In the genomic region with DNA sequence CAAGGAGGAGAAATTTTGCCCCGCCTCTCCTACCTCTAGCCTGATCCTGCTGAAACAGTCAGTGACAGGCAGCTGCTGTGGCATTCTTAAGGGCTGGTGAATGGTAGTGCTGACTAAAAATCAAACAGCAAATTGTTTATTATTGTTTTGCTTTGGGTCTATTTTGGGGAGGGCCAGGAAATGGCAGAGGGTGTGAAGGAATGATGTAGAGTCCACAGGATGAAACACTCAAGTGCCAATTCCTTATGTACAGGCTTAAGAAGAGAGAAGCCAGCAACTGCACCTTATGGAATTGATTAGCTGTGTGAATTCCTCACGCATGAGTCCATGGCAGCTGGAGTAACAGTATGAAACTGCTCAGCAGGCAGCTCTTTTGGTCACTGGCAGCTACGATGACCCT, we compare ENCODE assay signal across 11 cellular contexts. TPM values are rescaled to one million over a fixed set of nuclear protein-coding genes. Genes with fewer than 3 reads are reported as not detected.
DNase-seq lines count a peak whose midpoint lies in the region; ATAC-seq and TF ChIP-seq lines count a peak whose summit lies in the region.
"Had no signal": no experiment of that assay in that cellular context is flagged by ENCODE, and none has a peak within 500 bp of the region (broad histone marks: within the 10 kb centered on the region; RNA-seq: fewer than 3 reads in every experiment).

No MANE protein-coding gene starts in this region.

- no peak overlapping the region for H3K4me2 ChIP-seq in hepatocyte

- H3K4me1 ChIP-seq in cardiac muscle cell (ENCODE audit: low read depth) (no peaks in the 10 kb centered on the region), adipocyte (ENCODE audit: control insufficient read depth, insufficient read depth, low read length) (peaks cover 11% of the 10 kb centered on the region), foreskin keratinocyte (peaks cover 45% of the 10 kb centered on the region), hepatocyte (ENCODE audit: insufficient read depth) (no peaks in the 10 kb centered on the region)
- H3K4me1 ChIP-seq: spleen had no signal

- no peaks in the 10 kb centered on the region for H4K20me1 ChIP-seq in hepatocyte (ENCODE audit: insufficient read depth, poor library complexity, severe bottlenecking)

- ATAC-seq in foreskin keratinocyte, result peak; percentile 86
- ATAC-seq in HG02973 (IDR thresholded peaks at IDR 0.05; ENCODE audit: unreplicated experiment), result no peak

- peak overlapping the region; percentile 6 for H3K9ac ChIP-seq in adipocyte (ENCODE audit: low read length)

- H3K4me3 ChIP-seq in cardiac muscle cell (no peak overlapping the region), adipocyte (ENCODE audit: low read length) (peak overlapping the region; percentile 56), hepatocyte (no peak overlapping the region)
- H3K4me3 ChIP-seq: spleen had no signal

- no peaks in the 10 kb centered on the region for H3K79me2 ChIP-seq in hepatocyte

- DNase-seq in cardiac muscle cell (ENCODE audit: low read depth in 1 of 2, low spot score in 1 of 2) (peak; percentile 7 to 72), cardiac septum (ENCODE audit: low spot score) (no peak), adipocyte (ENCODE audit: low read depth) (peak; percentile 96), foreskin keratinocyte (peak in 1 of 2 donors; percentile 64), NCI-H2196 (lab: John Stamatoyannopoulos, UW; ENCODE audit: unreplicated experiment) (no peak), NOMO-1 treated with dmso at 0.1 percent for 144 hours (lab: John Stamatoyannopoulos, UW; ENCODE audit: unreplicated experiment) (no peak), hepatocyte (ENCODE audit: low spot score) (no peak)
- DNase-seq: naive B cell, NCI-H345, spleen had no signal

- no peaks in the 10 kb centered on the region for H3K27me3 ChIP-seq in cardiac muscle cell
- H3K27me3 ChIP-seq in adipocyte (replicated peaks; ENCODE audit: control insufficient read depth, insufficient read depth, low read length), result no peaks in the 10 kb centered on the region
- no peaks in the 10 kb centered on the region for H3K27me3 ChIP-seq in foreskin keratinocyte
- no peaks in the 10 kb centered on the region for H3K27me3 ChIP-seq in hepatocyte
- H3K27me3 ChIP-seq: spleen had no signal

- no peak overlapping the region for H3K27ac ChIP-seq in cardiac muscle cell
- H3K27ac ChIP-seq in foreskin keratinocyte, result no peak overlapping the region
- H3K27ac ChIP-seq in hepatocyte, result no peak overlapping the region
- H3K27ac ChIP-seq: spleen had no signal

- intact Hi-C loops in cardiac septum (cut with DNase I), result no loop called here

- H3K36me3 ChIP-seq in cardiac muscle cell, result no peaks in the 10 kb centered on the region
- H3K36me3 ChIP-seq in adipocyte (ENCODE audit: control insufficient read depth, insufficient read depth, low read length, severe bottlenecking), result no peaks in the 10 kb centered on the region
- H3K36me3 ChIP-seq in hepatocyte (replicated peaks; ENCODE audit: insufficient read depth, low read depth), result no peaks in the 10 kb centered on the region
- H3K36me3 ChIP-seq: spleen had no signal

- TF ChIP-seq CTCF in cardiac muscle cell (IDR thresholded peaks at IDR 0.05; ENCODE audit: low read depth, low read length), result no peak
- TF ChIP-seq CTCF in foreskin keratinocyte (conservative IDR thresholded peaks at IDR 0.05), result no peak
- no peak for TF ChIP-seq CTCF in hepatocyte (IDR thresholded peaks at IDR 0.05; ENCODE audit: poor library complexity)

- H3K9me3 ChIP-seq in cardiac muscle cell (ENCODE audit: low read depth) (no peaks in the 10 kb centered on the region), adipocyte (ENCODE audit: control insufficient read depth, low read length) (no peaks in the 10 kb centered on the region), hepatocyte (ENCODE audit: low read depth) (no peaks in the 10 kb centered on the region)
- H3K9me3 ChIP-seq: spleen had no signal

- H2AFZ ChIP-seq in hepatocyte, result no peak overlapping the region

- H3K9me2 ChIP-seq in hepatocyte (replicated peaks; ENCODE audit: insufficient read depth), result no peaks in the 10 kb centered on the region

- WGBS in hepatocyte (ENCODE audit: low lambda C conversion rate, missing lambda C conversion rate), result 56% methylated on average over 3 of the region's 3 CpGs

RNA-seq across cellular contexts. Expression of a gene that starts 39.7 kb away (rescaled TPM):
- total RNA-seq in cardiac muscle cell (3.5 and 4.3 TPM in 2 replicates), cardiac septum (15.0 TPM), foreskin keratinocyte (78.0 and 80.3 TPM in 2 replicates), hepatocyte (2.9 and 3.7 TPM in 2 replicates)
- polyA plus RNA-seq in cardiac muscle cell (4.2 and 4.9 TPM in 2 replicates), foreskin keratinocyte (74.6 and 91.5 TPM in 2 replicates), hepatocyte (3.2 and 4.2 TPM in 2 replicates)

Comparison
In these comparisons a context has a peak if more than half of its experiments do, and no peak if none do; other contexts are left out.
1. DNase-seq: peak in cardiac muscle cell (2 of 2) and adipocyte (single experiment); none in cardiac septum (single experiment), NCI-H2196 (single experiment), NOMO-1 treated with dmso at 0.1 percent for 144 hours (single experiment) and hepatocyte (single experiment).